ENCODE assay signal across 23 cellular contexts in the genomic region with DNA sequence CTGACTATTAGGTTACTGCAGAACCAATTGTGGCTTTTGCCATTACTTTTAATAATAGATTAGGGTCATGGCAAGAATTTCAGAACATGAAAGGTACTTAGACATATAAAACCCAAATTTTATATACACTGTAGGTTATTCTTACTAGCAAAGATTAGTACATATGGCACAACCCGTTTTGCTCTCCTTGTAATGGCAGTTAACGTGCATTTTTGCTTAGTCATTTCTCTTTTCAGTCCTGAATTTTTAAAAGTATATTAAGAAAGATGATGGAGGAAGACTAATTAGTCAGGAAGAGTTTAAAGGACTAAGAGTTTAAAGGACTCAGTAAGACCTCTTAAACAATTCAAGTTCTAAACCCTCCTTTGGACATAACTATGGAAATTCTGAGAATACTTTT.
DNase-seq lines count a peak whose midpoint lies in the region; ATAC-seq, FAIRE-seq and TF ChIP-seq lines count a peak whose summit lies in the region.
"Had no signal": no experiment of that assay in that cellular context is flagged by ENCODE, and none has a peak within 500 bp of the region (broad histone marks: within the 10 kb centered on the region; RNA-seq: fewer than 3 reads in every experiment).

No MANE protein-coding gene starts in this region.

- H2BK12ac ChIP-seq in H1 (ENCODE audit: low read depth, low read length) = no peak overlapping the region

- TF ChIP-seq RAD21 in HepG2 (CRISPR knock-in tag; IDR thresholded peaks at IDR 0.05) (no peak), H1 (IDR thresholded peaks at IDR 0.05 in 1 of 2, conservative IDR thresholded peaks at IDR 0.05 in 1 of 2; ENCODE audit: low read depth in 2 of 2, low read length in 2 of 2) (no peak), SK-N-SH (IDR thresholded peaks at IDR 0.05; ENCODE audit: low read length) (no peak)

- H3K79me2 ChIP-seq in HepG2 (ENCODE audit: insufficient read depth, low read length) (no peaks in the 10 kb centered on the region), H1 (ENCODE audit: control insufficient read depth in 1 of 2, insufficient read depth in 2 of 2, low read length in 2 of 2) (peaks cover 0 to 2% of the 10 kb centered on the region in 2 experiments; a peak in 1 of 4 replicates), SK-N-SH (ENCODE audit: insufficient read depth) (peaks cover 44% of the 10 kb centered on the region)

- H3K23ac ChIP-seq in H1 (ENCODE audit: insufficient read length) = no peak overlapping the region

- POLR2A ChIA-PET in HepG2 (lab: Yijun Ruan, JAX) (no interaction called here), H1 (lab: Charles Lee; ENCODE audit: partially characterized antibody) (no interaction called here), SK-N-SH (lab: Yijun Ruan, JAX) (no interaction called here)

- CTCF ChIA-PET in HepG2 (lab: Yijun Ruan, JAX; ENCODE audit: low intra/inter-chr PET ratio, low total read pairs) = no interaction called here
- CTCF ChIA-PET in H1 (lab: Charles Lee; ENCODE audit: partially characterized antibody) = interaction anchor here (1.4 kb wide), 1 partner anchor 87 kb away, joined by 3 read pairs; no protein-coding TSS in a partner anchor
- CTCF ChIA-PET in SK-N-SH (lab: Yijun Ruan, JAX) = no interaction called here

- no peak for ATAC-seq in HepG2
- no peak for ATAC-seq in right lobe of liver
- ATAC-seq in GM21825 (IDR thresholded peaks at IDR 0.05; ENCODE audit: unreplicated experiment) = no peak
- ATAC-seq: A549; CD8-positive, alpha-beta T cell had no signal

- H3K23me2 ChIP-seq in H1 (ENCODE audit: low read depth, low read length) = no peaks in the 10 kb centered on the region

- peaks cover 6% of the 10 kb centered on the region for H3K4me1 ChIP-seq in HepG2 (ENCODE audit: insufficient read depth, low read length)
- H3K4me1 ChIP-seq in right lobe of liver = no peaks in the 10 kb centered on the region
- peaks cover 0 to 11% (median 1%) of the 10 kb centered on the region in 4 experiments; a peak in 2 of 7 replicates for H3K4me1 ChIP-seq in H1 (replicated peaks in 1 of 4; ENCODE audit: control insufficient read depth in 3 of 4, insufficient read depth in 4 of 4, low read length in 3 of 4)
- peaks cover 0 to 17% of the 10 kb centered on the region in 2 experiments; a peak in 1 of 4 replicates for H3K4me1 ChIP-seq in SK-N-SH (ENCODE audit: control insufficient read depth in 1 of 2, insufficient read depth in 2 of 2, low read depth in 1 of 2, low read length in 1 of 2)

- no peak overlapping the region for H2BK120ac ChIP-seq in H1 (replicated peaks; ENCODE audit: low read depth, low read length)

- H4K20me1 ChIP-seq in HepG2 (ENCODE audit: insufficient read depth, low read length) = no peaks in the 10 kb centered on the region
- H4K20me1 ChIP-seq in H1 (replicated peaks in 1 of 2; ENCODE audit: control insufficient read depth in 1 of 2, insufficient read depth in 2 of 2, low read length in 2 of 2) = no peaks in the 10 kb centered on the region
- no peaks in the 10 kb centered on the region for H4K20me1 ChIP-seq in SK-N-SH (ENCODE audit: insufficient read depth)

- no peak overlapping the region for H2BK20ac ChIP-seq in H1 (ENCODE audit: low read length)

- H3K9me3 ChIP-seq in HepG2 (ENCODE audit: low read length) = no peaks in the 10 kb centered on the region
- no peaks in the 10 kb centered on the region for H3K9me3 ChIP-seq in right lobe of liver
- H3K9me3 ChIP-seq in H1 (ENCODE audit: insufficient read depth in 2 of 2, low read depth in 1 of 2, low read length in 1 of 2) = no peaks in the 10 kb centered on the region
- H3K9me3 ChIP-seq in SK-N-SH = no peaks in the 10 kb centered on the region
- H3K9me3 ChIP-seq: A549; BLaER1 treated with 17β-estradiol and CSF1 and Interleukin-3, amounts not matched to agents 10 nM and 100 nM; Caco-2 had no signal

- H4K5ac ChIP-seq in H1 (ENCODE audit: insufficient read length, low read depth, low read length) = peak overlapping the region; percentile 59

- no peak overlapping the region for H3K56ac ChIP-seq in H1 (replicated peaks; ENCODE audit: insufficient read length, low read depth, low read length)

- BruUV-seq in HepG2 (replicated peaks; lab: Mats Ljungman, UMichigan) = no TSS peak

- no peak overlapping the region for H3K4ac ChIP-seq in H1 (replicated peaks; ENCODE audit: insufficient read length, low read depth, low read length)

- H3K18ac ChIP-seq in H1 (ENCODE audit: extremely low read depth, low read length) = no peak overlapping the region

- no peak for DNase-seq in HepG2 (ENCODE audit: low spot score)
- no peak for DNase-seq in right lobe of liver
- DNase-seq in OCI-M1 (lab: John Stamatoyannopoulos, UW) = peak; percentile 39
- no peak for DNase-seq in H1 (ENCODE audit: low read depth in 1 of 2, low spot score in 2 of 2)
- DNase-seq in myocyte (ENCODE audit: low read depth) = peak; percentile 9
- no peak for DNase-seq in urothelium cell line (ENCODE audit: low spot score)
- no peak for DNase-seq in SK-N-SH
- DNase-seq: ACHN; AML-193; Caco-2; Calu3; CD4-positive, alpha-beta T cell; CD8-positive, alpha-beta T cell; DMS79 treated with DMSO at 0.1 percent for 48 hours; GF-D8 had no signal

- no peaks in the 10 kb centered on the region for H3K9me2 ChIP-seq in SK-N-SH

- H4K91ac ChIP-seq in H1 (replicated peaks; ENCODE audit: insufficient read length, low read length) = no peak overlapping the region

- H3K4me3 ChIP-seq in HepG2 (replicated peaks in 1 of 3; ENCODE audit: insufficient read depth in 1 of 3, low read depth in 2 of 3, low read length in 3 of 3) (no peak overlapping the region), right lobe of liver (no peak overlapping the region), H1 (ENCODE audit: extremely low read depth in 1 of 4, insufficient read depth in 2 of 4, low read depth in 3 of 4, low read length in 4 of 4) (no peak overlapping the region), SK-N-SH (ENCODE audit: low read depth in 2 of 2, low read length in 1 of 2) (no peak overlapping the region)
- H3K4me3 ChIP-seq: A549; BLaER1 treated with 17β-estradiol and CSF1 and Interleukin-3, amounts not matched to agents 10 nM and 100 nM had no signal

- TF ChIP-seq EP300 in HepG2 (IDR thresholded peaks at IDR 0.05; ENCODE audit: low read depth in 2 of 2, low read length in 2 of 2) (no peak), HepG2 (CRISPR knock-in tag; IDR thresholded peaks at IDR 0.05; ENCODE audit: borderline replicate concordance) (no peak), H1 (IDR thresholded peaks at IDR 0.05; ENCODE audit: borderline replicate concordance in 1 of 2, low read depth in 2 of 2, low read length in 2 of 2) (no peak), SK-N-SH (IDR thresholded peaks at IDR 0.05; ENCODE audit: borderline replicate concordance in 1 of 2, low read depth in 1 of 2, low read length in 1 of 2) (no peak)

- H2BK15ac ChIP-seq in H1 (ENCODE audit: low read length) = no peak overlapping the region

- H3K9ac ChIP-seq in HepG2 (ENCODE audit: insufficient read depth, low read depth, low read length) (no peak overlapping the region), H1 (replicated peaks in 1 of 4; ENCODE audit: extremely low read depth in 1 of 4, low read depth in 3 of 4, low read length in 3 of 4) (no peak overlapping the region), SK-N-SH (no peak overlapping the region)
- H3K9ac ChIP-seq: BLaER1 treated with 17β-estradiol and CSF1 and Interleukin-3, amounts not matched to agents 10 nM and 100 nM had no signal

- H2AFZ ChIP-seq in HepG2 (ENCODE audit: low read length) = no peak overlapping the region
- no peak overlapping the region for H2AFZ ChIP-seq in H1 (ENCODE audit: low read length)
- H2AFZ ChIP-seq in SK-N-SH (ENCODE audit: low read depth) = no peak overlapping the region

- TF ChIP-seq CTCF in HepG2 (CRISPR knock-in tag; IDR thresholded peaks at IDR 0.05) (no peak), right lobe of liver (IDR thresholded peaks at IDR 0.05) (no peak), H1 (IDR thresholded peaks at IDR 0.05; ENCODE audit: control extremely low read depth in 1 of 3, insufficient read depth in 1 of 3, low read depth in 1 of 3, low read length in 3 of 3) (no peak), SK-N-SH (IDR thresholded peaks at IDR 0.05) (no peak)

- H3K14ac ChIP-seq in H1 (ENCODE audit: insufficient read length) = no peak overlapping the region

- H3K4me2 ChIP-seq in HepG2 (ENCODE audit: low read depth, low read length) (no peak overlapping the region), H1 (ENCODE audit: insufficient read depth in 1 of 2, low read depth in 2 of 2, low read length in 2 of 2) (no peak overlapping the region), SK-N-SH (no peak overlapping the region)
- H3K4me2 ChIP-seq: A549; BLaER1 treated with 17β-estradiol and CSF1 and Interleukin-3, amounts not matched to agents 10 nM and 100 nM had no signal

- WGBS in HepG2 (ENCODE audit: low lambda C conversion rate) = 96% methylated on average over 2 of the region's 2 CpGs
- 71% methylated on average over 2 of the region's 2 CpGs for WGBS in right lobe of liver (ENCODE audit: insufficient coverage, low coverage, low lambda C conversion rate, missing lambda C conversion rate)
- WGBS in H1 (ENCODE audit: extremely low coverage in 1 of 2, insufficient coverage in 1 of 2, insufficient read length in 1 of 2, insufficient replicate concordance in 2 of 2, low coverage in 1 of 2, low lambda C conversion rate in 2 of 2, missing lambda C conversion rate in 1 of 2), 2 experiments = 85% methylated on average over 2 of the region's 2 CpGs; no CpG with 5 or more reads in 1 of the 2 experiments
- 93% methylated on average over 2 of the region's 2 CpGs for WGBS in SK-N-SH (ENCODE audit: low lambda C conversion rate)

- H3K36me3 ChIP-seq in HepG2 (replicated peaks in 1 of 2; ENCODE audit: control insufficient read depth in 1 of 2, insufficient read depth in 2 of 2, low read length in 2 of 2) = no peaks in the 10 kb centered on the region
- no peaks in the 10 kb centered on the region for H3K36me3 ChIP-seq in right lobe of liver
- no peaks in the 10 kb centered on the region for H3K36me3 ChIP-seq in H1 (ENCODE audit: control insufficient read depth in 2 of 4, insufficient read depth in 4 of 4, low read length in 3 of 4)
- H3K36me3 ChIP-seq in SK-N-SH (replicated peaks in 1 of 2; ENCODE audit: control insufficient read depth in 1 of 2, insufficient read depth in 2 of 2, low read length in 1 of 2) = peaks cover 0 to 5% of the 10 kb centered on the region in 2 experiments
- H3K36me3 ChIP-seq: BLaER1 treated with 17β-estradiol and CSF1 and Interleukin-3, amounts not matched to agents 10 nM and 100 nM had no signal

- no peak for FAIRE-seq in HepG2 (lab: Jason Lieb, UNC)
- FAIRE-seq in H1 (lab: Jason Lieb, UNC) = no peak
- FAIRE-seq in urothelium cell line (lab: Jason Lieb, UNC) = no peak
- FAIRE-seq: D721Med, G401.6, GM12891 had no signal

- TF ChIP-seq POLR2A in HepG2 (IDR thresholded peaks at IDR 0.05; ENCODE audit: insufficient read depth in 1 of 2, low read depth in 2 of 2, low read length in 2 of 2) (no peak), right lobe of liver (IDR thresholded peaks at IDR 0.05) (no peak), H1 (IDR thresholded peaks at IDR 0.05; ENCODE audit: control extremely low read depth in 1 of 2, low read depth in 2 of 2, low read length in 2 of 2) (no peak)

- H2BK5ac ChIP-seq in H1 (ENCODE audit: low read depth, low read length) = no peak overlapping the region

- no peaks in the 10 kb centered on the region for H3K79me1 ChIP-seq in H1 (ENCODE audit: low read depth, low read length)

- H3K27ac ChIP-seq in HepG2 (ENCODE audit: extremely low read length, insufficient read depth, low read length) = no peak overlapping the region
- H3K27ac ChIP-seq in right lobe of liver = no peak overlapping the region
- no peak overlapping the region for H3K27ac ChIP-seq in H1 (ENCODE audit: low read depth, low read length)
- no peak overlapping the region for H3K27ac ChIP-seq in SK-N-SH (ENCODE audit: low read depth in 2 of 2, low read length in 1 of 2)
- H3K27ac ChIP-seq: 22Rv1; A549; BLaER1 treated with 17β-estradiol and CSF1 and Interleukin-3, amounts not matched to agents 10 nM and 100 nM; C4-2B had no signal

- H3F3A ChIP-seq in SK-N-SH (replicated peaks; ENCODE audit: insufficient read depth) = peaks cover 4% of the 10 kb centered on the region

- H3K27me3 ChIP-seq in HepG2 (ENCODE audit: control insufficient read depth in 1 of 2, insufficient read depth in 2 of 2, low read length in 2 of 2) = no peaks in the 10 kb centered on the region
- no peaks in the 10 kb centered on the region for H3K27me3 ChIP-seq in right lobe of liver
- H3K27me3 ChIP-seq in H1 (replicated peaks in 1 of 4; ENCODE audit: control insufficient read depth in 3 of 4, extremely low read depth in 1 of 4, insufficient read depth in 3 of 4, low read length in 3 of 4) = no peaks in the 10 kb centered on the region
- no peaks in the 10 kb centered on the region for H3K27me3 ChIP-seq in SK-N-SH (ENCODE audit: insufficient read depth)
- H3K27me3 ChIP-seq: BLaER1 treated with 17β-estradiol and CSF1 and Interleukin-3, amounts not matched to agents 10 nM and 100 nM had no signal

- intact Hi-C loops in HepG2 (cut with micrococcal nuclease; ENCODE audit: unreplicated experiment) (no loop called here), right lobe of liver (cut with DNase I) (no loop called here)

- no peak overlapping the region for H4K8ac ChIP-seq in H1 (ENCODE audit: extremely low read depth, insufficient read depth, low read length)

- in situ Hi-C loops in HepG2 (cut with HindIII; ENCODE audit: extremely low pct_ligation_motif_present, low pct_unique_long_range_greater_than_20kb) = no loop called here

- no peak overlapping the region for H2AK5ac ChIP-seq in H1 (ENCODE audit: low read depth, low read length)

Comparison
In these comparisons a context has a peak if more than half of its experiments do, and no peak if none do; other contexts are left out.
1. DNase-seq: peak in OCI-M1 (single experiment) and myocyte (single experiment); none in HepG2 (single experiment), right lobe of liver (0 of 3), H1 (0 of 2), urothelium cell line (single experiment) and SK-N-SH (single experiment).